ENCODE assay signal across 24 cellular contexts in the genomic region with DNA sequence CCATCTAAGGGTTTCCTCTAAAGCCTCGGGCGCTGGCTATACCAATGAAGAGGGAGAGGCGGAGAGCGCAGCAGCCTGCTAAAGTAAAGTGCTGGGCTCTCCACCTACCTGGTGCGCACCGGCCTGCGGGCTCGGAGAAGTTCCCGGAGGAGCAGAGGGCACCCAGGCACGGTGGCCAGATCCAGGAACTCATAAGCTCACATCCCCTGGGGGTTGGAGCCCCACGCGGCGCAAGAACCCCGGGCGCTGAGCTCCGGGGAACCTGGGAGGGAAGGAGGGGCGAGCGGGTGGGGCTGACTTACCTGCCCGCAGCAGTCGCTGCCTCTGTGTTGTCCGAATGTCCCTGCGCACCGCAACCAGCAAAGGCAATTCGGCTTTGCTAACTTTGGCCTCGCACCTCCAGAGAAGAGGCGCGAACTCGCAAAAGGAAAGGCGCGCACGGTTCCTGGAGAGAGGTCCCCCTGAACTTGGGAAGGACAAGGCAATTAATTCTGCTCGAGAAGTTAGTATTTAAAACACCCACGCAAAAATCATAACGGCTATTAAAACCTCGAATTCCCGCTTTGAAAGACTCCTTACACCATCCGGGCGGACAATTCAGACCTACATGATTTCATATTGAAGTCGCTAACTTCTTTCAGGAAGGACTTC.
DNase-seq lines count a peak whose midpoint lies in the region; ATAC-seq and TF ChIP-seq lines count a peak whose summit lies in the region.
"Had no signal": no experiment of that assay in that cellular context is flagged by ENCODE, and none has a peak within 500 bp of the region (broad histone marks: within the 10 kb centered on the region; RNA-seq: fewer than 3 reads in every experiment).

No MANE protein-coding gene starts in this region.

- 14% methylated on average over 38 of the region's 39 CpGs for WGBS in hepatocyte (ENCODE audit: low lambda C conversion rate, missing lambda C conversion rate)

- H4K20me1 ChIP-seq in hepatocyte (ENCODE audit: insufficient read depth, poor library complexity, severe bottlenecking), result no peaks in the 10 kb centered on the region

- H3K4me2 ChIP-seq in hepatocyte, result peak overlapping the region; percentile 95

- H3K79me2 ChIP-seq in hepatocyte, result no peaks in the 10 kb centered on the region

- peak overlapping the region in 2 of 3 donors; percentile 59 to 74 for H3K27ac Mint-ChIP-seq in IgD-negative memory B cell
- no peak overlapping the region for H3K27ac Mint-ChIP-seq in mesothelial cell of epicardium
- peak overlapping the region; percentile 1 for H3K27ac Mint-ChIP-seq in type B pancreatic cell

- H3K4me3 ChIP-seq in hepatocyte, result no peak overlapping the region
- H3K4me3 ChIP-seq: body of pancreas, GM23248, SJCRH30, thoracic aorta had no signal

- H3K27ac ChIP-seq in hepatocyte, result no peak overlapping the region
- H3K27ac ChIP-seq: GM23248, Peyer's patch, SJCRH30, thoracic aorta had no signal

- H3K4me3 Mint-ChIP-seq in IgD-negative memory B cell (peak overlapping the region in 1 of 4 donors; percentile 44), mesothelial cell of epicardium (peak overlapping the region; percentile 59), type B pancreatic cell (peak overlapping the region; percentile 85)

- no peak overlapping the region for H2AFZ ChIP-seq in hepatocyte
- H2AFZ ChIP-seq: GM23248 had no signal

- H3K36me3 ChIP-seq in hepatocyte (replicated peaks; ENCODE audit: insufficient read depth, low read depth), result no peaks in the 10 kb centered on the region
- H3K36me3 ChIP-seq: Peyer's patch, SJCRH30, thoracic aorta had no signal

- H3K27me3 Mint-ChIP-seq in IgD-negative memory B cell (peaks cover 44% of the 10 kb centered on the region), mesothelial cell of epicardium (ENCODE audit: low read depth) (peaks cover 32% of the 10 kb centered on the region), type B pancreatic cell (peaks cover 18% of the 10 kb centered on the region)

- TF ChIP-seq CTCF in hepatocyte (IDR thresholded peaks at IDR 0.05; ENCODE audit: poor library complexity) (no peak), mesothelial cell of epicardium (IDR thresholded peaks at IDR 0.05; ENCODE audit: unreplicated experiment) (no peak), type B pancreatic cell (conservative IDR thresholded peaks at IDR 0.05) (no peak)

- peaks cover 22% of the 10 kb centered on the region for H3K4me1 ChIP-seq in hepatocyte (ENCODE audit: insufficient read depth)
- H3K4me1 ChIP-seq: SJCRH30 had no signal

- H3K36me3 Mint-ChIP-seq in IgD-negative memory B cell (peaks cover 7% of the 10 kb centered on the region), mesothelial cell of epicardium (no peaks in the 10 kb centered on the region), type B pancreatic cell (no peaks in the 10 kb centered on the region)
- H3K36me3 Mint-ChIP-seq: CD4-positive, CD25-positive, alpha-beta regulatory T cell had no signal

- ATAC-seq in HG03342 (IDR thresholded peaks at IDR 0.05; ENCODE audit: unreplicated experiment) (no peak), GM21619 (IDR thresholded peaks at IDR 0.05; ENCODE audit: unreplicated experiment) (no peak)
- ATAC-seq: body of pancreas had no signal

- H3K27me3 ChIP-seq in hepatocyte, result peaks cover 35% of the 10 kb centered on the region
- H3K27me3 ChIP-seq: body of pancreas had no signal

- H3K9me2 ChIP-seq in hepatocyte (replicated peaks; ENCODE audit: insufficient read depth), result no peaks in the 10 kb centered on the region

- H3K9me3 ChIP-seq in hepatocyte (ENCODE audit: low read depth), result no peaks in the 10 kb centered on the region
- H3K9me3 ChIP-seq: body of pancreas, Peyer's patch, SJCRH30, thoracic aorta had no signal

- DNase-seq in hepatocyte (ENCODE audit: low spot score) (peak; percentile 26), mesothelial cell of epicardium (ENCODE audit: low spot score in 2 of 2, unreplicated experiment in 2 of 2) (no peak), type B pancreatic cell (ENCODE audit: extremely low spot score, unreplicated experiment) (peak; percentile 68), HuH-7 (ENCODE audit: low spot score) (no peak)
- DNase-seq: activated CD4-positive, alpha-beta T cell treated with anti-CD3 and anti-CD28 coated beads for 1 hour; activated gamma-delta T cell; CD4-positive, CD25-positive, alpha-beta regulatory T cell; effector CD4-positive, alpha-beta T cell; foreskin fibroblast; GM23248; kidney glomerular epithelial cell; mammary epithelial cell; NCI-H1694; NCI-H526 treated with DMSO at 0.1 percent for 48 hours; SJCRH30; stimulated activated CD4-positive, alpha-beta T cell treated with anti-CD3 and anti-CD28 coated beads, Interleukin-12 subunit alpha, Interleukin-12 subunit beta, amount 100 ng/mL, for 4 hours; stimulated activated CD4-positive, alpha-beta T cell treated with anti-CD3 and anti-CD28 coated beads, Interleukin-4, amount 100 ng/mL, for 4 hours; stimulated activated naive CD4-positive, alpha-beta T cell treated with Interleukin-2 at 50 U/mL for 16 hours had no signal

- H3K9me3 Mint-ChIP-seq in IgD-negative memory B cell (peaks cover 4 to 19% (median 5%) of the 10 kb centered on the region in 3 donors), mesothelial cell of epicardium (no peaks in the 10 kb centered on the region), type B pancreatic cell (no peaks in the 10 kb centered on the region)

- H3K4me1 Mint-ChIP-seq in IgD-negative memory B cell (peaks cover 14 to 24% (median 24%) of the 10 kb centered on the region in 3 donors), mesothelial cell of epicardium (peaks cover 36% of the 10 kb centered on the region), type B pancreatic cell (ENCODE audit: unreplicated experiment) (peaks cover 23% of the 10 kb centered on the region)

Comparison
In these comparisons a context has a peak if more than half of its experiments do, and no peak if none do; other contexts are left out.
1. DNase-seq: peak in hepatocyte (single experiment) and type B pancreatic cell (single experiment); none in mesothelial cell of epicardium (0 of 2) and HuH-7 (single experiment).